In genomic region chrX:17500145-17500579, GRCh38 we compare ENCODE assay signal across 15 cellular contexts.
DNase-seq lines count a peak whose midpoint lies in the region; ATAC-seq and TF ChIP-seq lines count a peak whose summit lies in the region.
"Had no signal": no experiment of that assay in that cellular context is flagged by ENCODE, and none has a peak within 500 bp of the region (broad histone marks: within the 10 kb centered on the region; RNA-seq: fewer than 3 reads in every experiment).

No MANE protein-coding gene starts in this region.

- no peaks in the 10 kb centered on the region for H3K36me3 Mint-ChIP-seq in endodermal cell (ENCODE audit: low read depth)
- H3K36me3 Mint-ChIP-seq: activated CD8-positive, alpha-beta memory T cell treated with anti-CD3 and anti-CD28 coated beads, Interleukin-2, amount 10 ng/mL, durations not matched to agents 7 days and 5 days; CD4-positive, CD25-positive, alpha-beta regulatory T cell had no signal

- DNase-seq in Caki2 (ENCODE audit: low read depth) (peak; percentile 72), endodermal cell (no peak), mucosa of gallbladder (ENCODE audit: low spot score) (peak; percentile 53), WERI-Rb-1 (no peak), MV-4-11 (lab: John Stamatoyannopoulos, UW) (no peak), SW 1271 (lab: John Stamatoyannopoulos, UW) (no peak)
- DNase-seq: activated CD8-positive, alpha-beta memory T cell treated with anti-CD3 and anti-CD28 coated beads, Interleukin-2, amount 10 ng/mL, durations not matched to agents 7 days and 5 days; CD4-positive, CD25-positive, alpha-beta regulatory T cell; NCI-H526; ovary; SHP77 treated with DMSO at 0.1 percent for 48 hours; stimulated activated CD4-positive, alpha-beta T cell treated with anti-CD3 and anti-CD28 coated beads, Interleukin-4, amount 100 ng/mL, for 1 hour; stimulated activated naive CD4-positive, alpha-beta T cell had no signal

- H3K9me3 ChIP-seq in HUES48 (ENCODE audit: control insufficient read depth, insufficient read depth, low read length) (no peaks in the 10 kb centered on the region), endodermal cell (ENCODE audit: control insufficient read depth, low read length) (no peaks in the 10 kb centered on the region), WERI-Rb-1 (ENCODE audit: severe bottlenecking) (no peaks in the 10 kb centered on the region)
- H3K9me3 ChIP-seq: ovary had no signal

- ATAC-seq in HG03469 (IDR thresholded peaks at IDR 0.05; ENCODE audit: unreplicated experiment) = no peak
- ATAC-seq: activated CD8-positive, alpha-beta memory T cell treated with anti-CD3 and anti-CD28 coated beads, Interleukin-2, amount 10 ng/mL, durations not matched to agents 7 days and 5 days had no signal

- H3K4me3 Mint-ChIP-seq in endodermal cell = no peak overlapping the region
- H3K4me3 Mint-ChIP-seq: activated CD8-positive, alpha-beta memory T cell treated with anti-CD3 and anti-CD28 coated beads, Interleukin-2, amount 10 ng/mL, durations not matched to agents 7 days and 5 days; CD4-positive, CD25-positive, alpha-beta regulatory T cell had no signal

- peaks cover 37% of the 10 kb centered on the region for H3K4me1 Mint-ChIP-seq in endodermal cell
- H3K4me1 Mint-ChIP-seq: activated CD8-positive, alpha-beta memory T cell treated with anti-CD3 and anti-CD28 coated beads, Interleukin-2, amount 10 ng/mL, durations not matched to agents 7 days and 5 days; CD4-positive, CD25-positive, alpha-beta regulatory T cell had no signal

- H3K4me1 ChIP-seq in HUES48 (ENCODE audit: control insufficient read depth, insufficient read depth, low read length) = peaks cover 10% of the 10 kb centered on the region
- no peaks in the 10 kb centered on the region for H3K4me1 ChIP-seq in endodermal cell (ENCODE audit: control insufficient read depth, insufficient read depth, low read length)

- TF ChIP-seq CTCF in endodermal cell (conservative IDR thresholded peaks at IDR 0.05) (no peak), WERI-Rb-1 (IDR thresholded peaks at IDR 0.05; ENCODE audit: low read depth, low read length) (no peak)

- H3K9me3 Mint-ChIP-seq in endodermal cell = no peaks in the 10 kb centered on the region

- WGBS in endodermal cell (ENCODE audit: insufficient coverage in 1 of 2, insufficient read length in 1 of 2), 2 experiments = 72 to 73% methylated on average over 2 of the region's 2 CpGs

- in situ Hi-C loops in Caki2 (cut with HindIII; ENCODE audit: low pct_unique_long_range_greater_than_20kb, low sequenced_read_pairs) = no loop called here

- peak overlapping the region; percentile 48 for H3K27ac Mint-ChIP-seq in endodermal cell
- H3K27ac Mint-ChIP-seq: activated CD8-positive, alpha-beta memory T cell treated with anti-CD3 and anti-CD28 coated beads, Interleukin-2, amount 10 ng/mL, durations not matched to agents 7 days and 5 days; CD4-positive, CD25-positive, alpha-beta regulatory T cell had no signal

- no peak overlapping the region for H3K9ac ChIP-seq in HUES48 (ENCODE audit: low read depth, low read length)
- no peak overlapping the region for H3K9ac ChIP-seq in endodermal cell (ENCODE audit: extremely low read depth, low read length, poor library complexity, severe bottlenecking)

- H3K27me3 ChIP-seq in HUES48 (ENCODE audit: control insufficient read depth, insufficient read depth, low read length) = 0 out of 2 replicates have a peak, but pooled peaks cover 6% of the 10 kb centered on the region
- no peaks in the 10 kb centered on the region for H3K27me3 ChIP-seq in endodermal cell (ENCODE audit: control insufficient read depth, insufficient read depth, low read length, poor library complexity, severe bottlenecking)
- peaks cover 14% of the 10 kb centered on the region for H3K27me3 ChIP-seq in WERI-Rb-1 (ENCODE audit: insufficient read depth, low read depth, severe bottlenecking)
- H3K27me3 ChIP-seq: ovary had no signal

- H3K36me3 ChIP-seq in HUES48 (ENCODE audit: control insufficient read depth, insufficient read depth, low read length) (no peaks in the 10 kb centered on the region), endodermal cell (ENCODE audit: control insufficient read depth, insufficient read depth, low read length) (no peaks in the 10 kb centered on the region), WERI-Rb-1 (no peaks in the 10 kb centered on the region)
- H3K36me3 ChIP-seq: ovary had no signal

- peak overlapping the region; percentile 21 for H3K27ac ChIP-seq in HUES48 (ENCODE audit: low read depth, low read length)
- H3K27ac ChIP-seq in endodermal cell (ENCODE audit: low read depth, low read length) = no peak overlapping the region
- H3K27ac ChIP-seq in WERI-Rb-1 = no peak overlapping the region
- H3K27ac ChIP-seq: ovary had no signal

- H3K27me3 Mint-ChIP-seq in endodermal cell (ENCODE audit: insufficient read depth) = no peaks in the 10 kb centered on the region
- H3K27me3 Mint-ChIP-seq: activated CD8-positive, alpha-beta memory T cell treated with anti-CD3 and anti-CD28 coated beads, Interleukin-2, amount 10 ng/mL, durations not matched to agents 7 days and 5 days had no signal

- H3K4me3 ChIP-seq in HUES48 (ENCODE audit: low read depth, low read length) (no peak overlapping the region), endodermal cell (ENCODE audit: low read length) (peak overlapping the region; percentile 13), WERI-Rb-1 (ENCODE audit: low read depth, low read length) (no peak overlapping the region)
- H3K4me3 ChIP-seq: ovary had no signal

Comparison
In these comparisons a context has a peak if more than half of its experiments do, and no peak if none do; other contexts are left out.
1. DNase-seq: peak in Caki2 (single experiment) and mucosa of gallbladder (single experiment); none in endodermal cell (single experiment), WERI-Rb-1 (single experiment), MV-4-11 (single experiment) and SW 1271 (0 of 2).